26 cellular contexts compared by ENCODE assay signal in genomic region chr9:111066427-111066826, GRCh38. TPM values are rescaled to one million over a fixed set of nuclear protein-coding genes. Genes with fewer than 3 reads are reported as not detected.
DNase-seq lines count a peak whose midpoint lies in the region; ATAC-seq and TF ChIP-seq lines count a peak whose summit lies in the region.
"Had no signal": no experiment of that assay in that cellular context is flagged by ENCODE, and none has a peak within 500 bp of the region (broad histone marks: within the 10 kb centered on the region; RNA-seq: fewer than 3 reads in every experiment).

No MANE protein-coding gene starts in this region.

- TF ChIP-seq POLR2A in tibial nerve (IDR thresholded peaks at IDR 0.05): no peak

- H3K27me3 ChIP-seq in GM23248 (replicated peaks; ENCODE audit: insufficient read depth) (no peaks in the 10 kb centered on the region), tibial nerve (no peaks in the 10 kb centered on the region), dorsolateral prefrontal cortex (peaks cover 0 to 9% (median 0%) of the 10 kb centered on the region in 45 donors)
- H3K27me3 ChIP-seq: gastrocnemius medialis, SJSA1, testis had no signal

- no peak for TF ChIP-seq EP300 in tibial nerve (IDR thresholded peaks at IDR 0.05)

- peaks cover 28% of the 10 kb centered on the region for H3K4me1 ChIP-seq in GM23248 (ENCODE audit: insufficient read depth)
- peaks cover 0 to 42% (median 21%) of the 10 kb centered on the region in 4 donors for H3K4me1 ChIP-seq in tibial nerve
- H3K4me1 ChIP-seq: gastrocnemius medialis, SJSA1, testis had no signal

- H3K27ac Mint-ChIP-seq in stimulated activated naive CD8-positive, alpha-beta T cell treated with anti-CD3 and anti-CD28 coated beads, Interleukin-15, amount 100 ng/mL, for 72 hours: no peak overlapping the region
- H3K27ac Mint-ChIP-seq: activated T-cell treated with anti-CD3 and anti-CD28 coated beads, Interleukin-2, amount 50 U/mL, for 72 hours; B cell; memory B cell had no signal

- intact Hi-C loops in posterior vena cava (cut with DNase I): no loop called here
- intact Hi-C loops in dorsolateral prefrontal cortex (cut with DNase I): no loop called here

- no peaks in the 10 kb centered on the region for H3K4me1 Mint-ChIP-seq in stimulated activated naive CD8-positive, alpha-beta T cell treated with anti-CD3 and anti-CD28 coated beads, Interleukin-15, amount 100 ng/mL, for 72 hours
- H3K4me1 Mint-ChIP-seq: B cell, memory B cell had no signal

- H3K4me3 Mint-ChIP-seq in stimulated activated naive CD8-positive, alpha-beta T cell treated with anti-CD3 and anti-CD28 coated beads, Interleukin-15, amount 100 ng/mL, for 72 hours: no peak overlapping the region
- H3K4me3 Mint-ChIP-seq: activated T-cell treated with anti-CD3 and anti-CD28 coated beads, Interleukin-2, amount 50 U/mL, for 72 hours; B cell; memory B cell had no signal

- DNase-seq in GM23248 (no peak), fibroblast of mammary gland (ENCODE audit: low read depth) (peak; percentile 65), left kidney (ENCODE audit: low read depth, low spot score) (peak; percentile 59), tibial nerve (ENCODE audit: low spot score in 2 of 2) (no peak), posterior vena cava (ENCODE audit: low spot score) (no peak), dorsolateral prefrontal cortex (no peak)
- no peak for DNase-seq in stimulated activated naive CD8-positive, alpha-beta T cell treated with anti-CD3 and anti-CD28 coated beads, Interleukin-15, amount 100 ng/mL, for 72 hours
- DNase-seq in stimulated activated CD4-positive, alpha-beta T cell treated with anti-CD3 and anti-CD28 coated beads, Interleukin-2, amount 100 ng/mL, for 48 hours: no peak
- DNase-seq: activated CD4-positive, alpha-beta T cell treated with anti-CD3 and anti-CD28 coated beads for 48 hours; activated naive CD4-positive, alpha-beta T cell treated with anti-CD3 and anti-CD28 coated beads, Interleukin-2, amount 50 U/mL, for 16 hours; activated T-cell treated with anti-CD3 and anti-CD28 coated beads, Interleukin-2, amount 50 U/mL, for 72 hours; aorta; central memory CD4-positive, alpha-beta T cell; COR-L47; gastrocnemius medialis; NCI-H1105 treated with DMSO at 0.1 percent for 48 hours; NCI-H2081; NCI-H446 treated with DMSO at 0.1 percent for 48 hours; occipital lobe; T-helper 2 cell; testis had no signal

- H2AFZ ChIP-seq in GM23248: 0 out of 2 replicates have a peak overlapping the region, but pooled peaks have one; percentile 8

- TF ChIP-seq CTCF in fibroblast of mammary gland (conservative IDR thresholded peaks at IDR 0.05; ENCODE audit: control insufficient read depth, insufficient read depth, low read depth, low read length): no peak
- TF ChIP-seq CTCF in tibial nerve (IDR thresholded peaks at IDR 0.05): no peak
- no peak for TF ChIP-seq CTCF in dorsolateral prefrontal cortex (IDR thresholded peaks at IDR 0.05 in 54 of 56, conservative IDR thresholded peaks at IDR 0.05 in 2 of 56; ENCODE audit: low read depth in 1 of 56, partially characterized antibody in 56 of 56)

- no peak overlapping the region for H3K4me3 ChIP-seq in GM23248
- H3K4me3 ChIP-seq in fibroblast of mammary gland (ENCODE audit: control insufficient read depth, low read depth, low read length): no peak overlapping the region
- H3K4me3 ChIP-seq in tibial nerve: no peak overlapping the region
- H3K4me3 ChIP-seq in dorsolateral prefrontal cortex: peak overlapping the region in 4 of 59 donors; percentile 7 to 52 (median 19)
- H3K4me3 ChIP-seq: gastrocnemius medialis, SJSA1, testis had no signal

- no peaks in the 10 kb centered on the region for H4K20me1 ChIP-seq in GM23248 (ENCODE audit: insufficient read depth)

- H3K9me3 ChIP-seq in GM23248 (ENCODE audit: low read depth) (no peaks in the 10 kb centered on the region), tibial nerve (no peaks in the 10 kb centered on the region)
- H3K9me3 ChIP-seq: gastrocnemius medialis, SJSA1, testis had no signal

- peak overlapping the region; percentile 95 for H3K4me2 ChIP-seq in GM23248 (ENCODE audit: unreplicated experiment)

- H3K9ac ChIP-seq in GM23248: no peak overlapping the region

- H3K36me3 ChIP-seq in GM23248 (ENCODE audit: low read depth) (no peaks in the 10 kb centered on the region), tibial nerve (no peaks in the 10 kb centered on the region)
- H3K36me3 ChIP-seq: gastrocnemius medialis, SJSA1 had no signal

- H3K27ac ChIP-seq in GM23248 (no peak overlapping the region), tibial nerve (peak overlapping the region; percentile 8 to 90 (median 68)), dorsolateral prefrontal cortex (peak overlapping the region in 12 of 59 donors; percentile 1 to 74 (median 20))
- H3K27ac ChIP-seq: SJSA1 had no signal

- WGBS in GM23248 (ENCODE audit: low coverage in 1 of 2, low lambda C conversion rate in 2 of 2, missing lambda C conversion rate in 2 of 2), 2 experiments: 38 to 41% methylated on average over 3 of the region's 3 CpGs
- 39 to 44% methylated on average over 3 of the region's 3 CpGs for WGBS in tibial nerve, 2 donors

- peaks cover 24% of the 10 kb centered on the region for H3F3A ChIP-seq in GM23248 (ENCODE audit: insufficient read depth)

- in situ Hi-C loops in GM23248 (cut with MboI): no loop called here

- no peaks in the 10 kb centered on the region for H3K79me2 ChIP-seq in GM23248 (ENCODE audit: insufficient read depth)

- no peaks in the 10 kb centered on the region for H3K9me2 ChIP-seq in GM23248 (ENCODE audit: insufficient read depth)

- H3K9me3 Mint-ChIP-seq in stimulated activated naive CD8-positive, alpha-beta T cell treated with anti-CD3 and anti-CD28 coated beads, Interleukin-15, amount 100 ng/mL, for 72 hours: peaks cover 0 to 5% of the 10 kb centered on the region in 2 donors

- H3K27me3 Mint-ChIP-seq in stimulated activated naive CD8-positive, alpha-beta T cell treated with anti-CD3 and anti-CD28 coated beads, Interleukin-15, amount 100 ng/mL, for 72 hours: peaks cover 12% of the 10 kb centered on the region
- H3K27me3 Mint-ChIP-seq: memory B cell had no signal

- no peak for ATAC-seq in stimulated activated naive CD8-positive, alpha-beta T cell treated with anti-CD3 and anti-CD28 coated beads, Interleukin-15, amount 100 ng/mL, for 72 hours
- ATAC-seq: activated T-cell treated with anti-CD3 and anti-CD28 coated beads, Interleukin-2, amount 50 U/mL, for 72 hours; gastrocnemius medialis; Panc1 had no signal

RNA-seq across cellular contexts. Expression of gene LPAR1, which starts 28.2 kb away (rescaled TPM):
- total RNA-seq in GM23248 (2014; rRNA removed; shearing (Covaris generic)): 90.3 and 90.8 TPM in 2 replicates
- polyA plus RNA-seq in GM23248 (2016; fragmentation: Nextera tagmentation; extraction: Ambion mirVana): 40.1 and 45.7 TPM in 2 replicates
- total RNA-seq in tibial nerve (100 to 1,000 TPM; 156 to 238 (median 199) TPM), posterior vena cava (100 to 1,000 TPM; 146 to 147 TPM), dorsolateral prefrontal cortex (100 to 1,000 TPM in 71 of 120 experiments, 10 to 100 TPM in 49; 29.8 to 457 (median 110) TPM)
- total RNA-seq: activated T-cell treated with anti-CD3 and anti-CD28 coated beads, Interleukin-2, amount 50 U/mL, for 72 hours; B cell; dermis microvascular lymphatic vessel endothelial cell had no signal

Comparison
In these comparisons a context has a peak if more than half of its experiments do, and no peak if none do; other contexts are left out.
1. DNase-seq: peak in fibroblast of mammary gland (single experiment) and left kidney (single experiment); none in GM23248 (single experiment), tibial nerve (0 of 2), posterior vena cava (single experiment), stimulated activated naive CD8-positive, alpha-beta T cell treated with anti-CD3 and anti-CD28 coated beads, Interleukin-15, amount 100 ng/mL, for 72 hours (0 of 2), stimulated activated CD4-positive, alpha-beta T cell treated with anti-CD3 and anti-CD28 coated beads, Interleukin-2, amount 100 ng/mL, for 48 hours (0 of 2) and dorsolateral prefrontal cortex (0 of 10).